Comparison of ENCODE assay signal across 18 cellular contexts in genomic region chr6:111763381-111763780, GRCh38.
A peak's percentile ranks its signal among the peaks of the same experiment; 100 is the strongest.
DNase-seq lines count a peak whose midpoint lies in the region; ATAC-seq, FAIRE-seq and TF ChIP-seq lines count a peak whose summit lies in the region.
"Had no signal": no experiment of that assay in that cellular context is flagged by ENCODE, and none has a peak within 500 bp of the region (broad histone marks: within the 10 kb centered on the region; RNA-seq: fewer than 3 reads in every experiment).

No MANE protein-coding gene starts in this region.

- H3K4me3 Mint-ChIP-seq in CD4-positive, CD25-positive, alpha-beta regulatory T cell, result peak overlapping the region in 3 of 4 donors; percentile 20 to 95 (median 85)
- peak overlapping the region; percentile 31 for H3K4me3 Mint-ChIP-seq in activated naive CD8-positive, alpha-beta T cell treated with anti-CD3 and anti-CD28 coated beads, Interleukin-2, amount 10 ng/mL, durations not matched to agents 7 days and 5 days
- H3K4me3 Mint-ChIP-seq in mesothelial cell of epicardium, result no peak overlapping the region
- H3K4me3 Mint-ChIP-seq: CD14-positive monocyte had no signal

- H3K4me1 Mint-ChIP-seq in CD4-positive, CD25-positive, alpha-beta regulatory T cell, result peaks cover 60 to 99% (median 84%) of the 10 kb centered on the region in 4 donors
- H3K4me1 Mint-ChIP-seq in activated naive CD8-positive, alpha-beta T cell treated with anti-CD3 and anti-CD28 coated beads, Interleukin-2, amount 10 ng/mL, durations not matched to agents 7 days and 5 days, result peaks cover 92% of the 10 kb centered on the region
- H3K4me1 Mint-ChIP-seq in mesothelial cell of epicardium, result peaks cover 68% of the 10 kb centered on the region

- H3K4me1 ChIP-seq in CD4-positive, CD25-positive, alpha-beta regulatory T cell (ENCODE audit: control insufficient read depth, insufficient read depth, low read length, poor library complexity, severe bottlenecking), result peaks cover 98% of the 10 kb centered on the region
- H3K4me1 ChIP-seq: right lobe of liver had no signal

- H3K27me3 ChIP-seq in CD4-positive, CD25-positive, alpha-beta regulatory T cell (ENCODE audit: control insufficient read depth, insufficient read depth, low read length), result no peaks in the 10 kb centered on the region
- H3K27me3 ChIP-seq: hepatocyte, right lobe of liver had no signal

- TF ChIP-seq CTCF in mesothelial cell of epicardium (IDR thresholded peaks at IDR 0.05; ENCODE audit: unreplicated experiment), result no peak

- DNase-seq in CD4-positive, CD25-positive, alpha-beta regulatory T cell, result no peak
- DNase-seq in EL (peak; percentile 59), mesothelial cell of epicardium (ENCODE audit: low spot score in 2 of 2, unreplicated experiment in 2 of 2) (no peak), frontal cortex (ENCODE audit: low spot score in 2 of 2) (no peak), SHP77 (lab: John Stamatoyannopoulos, UW) (no peak), C1 segment of cervical spinal cord (lab: John Stamatoyannopoulos, UW) (no peak)
- DNase-seq in activated naive CD8-positive, alpha-beta T cell treated with anti-CD3 and anti-CD28 coated beads, Interleukin-2, amount 10 ng/mL, durations not matched to agents 7 days and 5 days, result no peak
- DNase-seq: activated CD4-positive, CD25-positive, alpha-beta regulatory T cell treated with anti-CD3 and anti-CD28 coated beads, Interleukin-2, amount 50 U/mL, for 72 hours; activated effector memory CD4-positive, alpha-beta T cell treated with anti-CD3 and anti-CD28 coated beads, Interleukin-2, amount 50 U/mL, for 16 hours; NCI-H187 treated with DMSO at 0.1 percent for 48 hours; NCI-H524 treated with DMSO at 0.1 percent for 48 hours; right lobe of liver; stimulated activated CD4-positive, alpha-beta T cell treated with anti-CD3 and anti-CD28 coated beads, Interleukin-4, amount 100 ng/mL, for 4 hours; T-helper 1 cell had no signal

- H3K9me3 ChIP-seq in CD4-positive, CD25-positive, alpha-beta regulatory T cell (ENCODE audit: control insufficient read depth in 2 of 2, low read length in 2 of 2), result no peaks in the 10 kb centered on the region
- H3K9me3 ChIP-seq: right lobe of liver had no signal

- peak overlapping the region; percentile 99 to 100 (median 100) for H3K27ac Mint-ChIP-seq in CD4-positive, CD25-positive, alpha-beta regulatory T cell
- peak overlapping the region; percentile 94 for H3K27ac Mint-ChIP-seq in activated naive CD8-positive, alpha-beta T cell treated with anti-CD3 and anti-CD28 coated beads, Interleukin-2, amount 10 ng/mL, durations not matched to agents 7 days and 5 days
- peak overlapping the region; percentile 2 for H3K27ac Mint-ChIP-seq in mesothelial cell of epicardium

- peaks cover 17% of the 10 kb centered on the region for H3K36me3 Mint-ChIP-seq in CD4-positive, CD25-positive, alpha-beta regulatory T cell
- H3K36me3 Mint-ChIP-seq in activated naive CD8-positive, alpha-beta T cell treated with anti-CD3 and anti-CD28 coated beads, Interleukin-2, amount 10 ng/mL, durations not matched to agents 7 days and 5 days, result peaks cover 17% of the 10 kb centered on the region
- H3K36me3 Mint-ChIP-seq in mesothelial cell of epicardium, result no peaks in the 10 kb centered on the region

- peak overlapping the region; percentile 89 for H3K4me3 ChIP-seq in CD4-positive, CD25-positive, alpha-beta regulatory T cell (ENCODE audit: low read depth, low read length)
- H3K4me3 ChIP-seq: hepatocyte, right lobe of liver had no signal

- no peak for ATAC-seq in CD4-positive, CD25-positive, alpha-beta regulatory T cell (ENCODE audit: low read depth in 2 of 2)
- ATAC-seq in activated naive CD8-positive, alpha-beta T cell treated with anti-CD3 and anti-CD28 coated beads, Interleukin-2, amount 10 ng/mL, durations not matched to agents 7 days and 5 days (ENCODE audit: low read depth), result no peak
- ATAC-seq in HG03460 (IDR thresholded peaks at IDR 0.05; ENCODE audit: unreplicated experiment), result no peak
- ATAC-seq: Panc1 had no signal

- peaks cover 0 to 1% (median 0%) of the 10 kb centered on the region in 7 donors for H3K9me3 Mint-ChIP-seq in CD4-positive, CD25-positive, alpha-beta regulatory T cell
- no peaks in the 10 kb centered on the region for H3K9me3 Mint-ChIP-seq in activated naive CD8-positive, alpha-beta T cell treated with anti-CD3 and anti-CD28 coated beads, Interleukin-2, amount 10 ng/mL, durations not matched to agents 7 days and 5 days
- H3K9me3 Mint-ChIP-seq in mesothelial cell of epicardium, result no peaks in the 10 kb centered on the region

- peak overlapping the region; percentile 98 for H3K27ac ChIP-seq in CD4-positive, CD25-positive, alpha-beta regulatory T cell (ENCODE audit: insufficient read depth, low read length, poor library complexity, severe bottlenecking)
- H3K27ac ChIP-seq: hepatocyte, right lobe of liver had no signal

- POLR2A ChIA-PET in activated naive CD8-positive, alpha-beta T cell treated with anti-CD3 and anti-CD28 coated beads, Interleukin-2, amount 10 ng/mL, durations not matched to agents 7 days and 5 days (lab: Charles Lee), result interaction anchor here (1.4 to 1.8 kb wide), 2 partner anchors 10 to 81 kb away, joined by 4 to 6 read pairs; no protein-coding TSS in a partner anchor

- no peak for FAIRE-seq in frontal cortex (lab: Jason Lieb, UNC)

- H3K27me3 Mint-ChIP-seq in CD4-positive, CD25-positive, alpha-beta regulatory T cell, result no peaks in the 10 kb centered on the region
- H3K27me3 Mint-ChIP-seq in activated naive CD8-positive, alpha-beta T cell treated with anti-CD3 and anti-CD28 coated beads, Interleukin-2, amount 10 ng/mL, durations not matched to agents 7 days and 5 days, result no peaks in the 10 kb centered on the region
- H3K27me3 Mint-ChIP-seq in mesothelial cell of epicardium (ENCODE audit: low read depth), result no peaks in the 10 kb centered on the region

- no peaks in the 10 kb centered on the region for H3K36me3 ChIP-seq in CD4-positive, CD25-positive, alpha-beta regulatory T cell (ENCODE audit: control insufficient read depth, insufficient read depth, low read length)
- H3K36me3 ChIP-seq: right lobe of liver had no signal

Comparison
In these comparisons a context has a peak if more than half of its experiments do, and no peak if none do; other contexts are left out.
1. H3K27ac Mint-ChIP-seq: peak in every context shown above with its lines; median percentile 100 in CD4-positive, CD25-positive, alpha-beta regulatory T cell; 94 in activated naive CD8-positive, alpha-beta T cell treated with anti-CD3 and anti-CD28 coated beads, Interleukin-2, amount 10 ng/mL, durations not matched to agents 7 days and 5 days; 2 in mesothelial cell of epicardium.